ENCODE assay signal across 1 cellular context in the genomic region with DNA sequence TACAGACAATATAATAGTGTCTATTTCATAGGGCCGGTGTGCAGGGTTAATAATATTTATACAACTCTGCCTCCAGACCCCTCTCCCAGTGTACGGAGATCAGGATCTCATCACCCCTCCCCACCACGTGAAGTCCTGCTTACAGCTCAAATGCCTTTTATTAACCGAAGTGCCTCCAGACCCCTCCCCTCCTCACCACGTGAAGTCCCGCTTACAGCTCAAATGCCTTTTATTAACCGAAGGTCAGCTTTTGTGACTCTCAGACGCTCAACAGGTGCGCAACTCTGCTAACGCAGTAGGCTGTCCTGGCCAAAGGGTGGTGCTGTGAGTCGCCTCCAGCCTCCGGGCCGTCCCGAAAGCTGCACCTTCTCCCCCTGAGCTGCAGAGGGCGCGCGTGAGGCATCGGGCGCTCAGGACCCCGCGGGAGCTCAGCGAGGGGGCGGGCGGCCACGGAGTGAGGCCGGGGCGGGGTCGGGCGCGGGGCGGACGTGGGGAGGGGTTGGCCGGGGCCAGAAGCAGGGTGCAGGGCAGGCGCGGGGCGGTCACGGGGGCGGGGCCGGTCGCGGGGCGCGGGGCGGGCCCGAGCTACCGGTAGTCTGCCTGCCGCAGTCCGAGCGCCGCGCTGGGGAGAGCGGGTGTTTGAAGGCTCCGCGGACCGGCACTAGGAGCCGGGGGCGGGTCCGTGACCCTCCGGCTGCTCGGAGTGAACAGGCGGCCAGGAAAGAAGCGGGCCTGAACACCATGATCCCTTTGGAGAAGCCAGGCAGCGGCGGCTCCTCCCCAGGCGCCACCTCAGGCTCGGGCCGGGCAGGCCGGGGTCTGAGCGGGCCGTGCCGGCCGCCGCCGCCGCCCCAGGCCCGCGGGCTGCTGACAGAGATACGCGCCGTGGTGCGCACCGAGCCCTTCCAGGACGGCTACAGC.
TF ChIP-seq lines count a peak whose summit lies in the region.

A gene (plus strand): TSS at position 606 of the 921 bp plus-strand sequence. CDS start 136 bp downstream, at position 742.

TF ChIP-seq in WTC11, 78 proteins besides CTCF, POLR2A, EP300 and RAD21 (continued from another document and continues in another):
- TF ChIP-seq, protein P1, sequence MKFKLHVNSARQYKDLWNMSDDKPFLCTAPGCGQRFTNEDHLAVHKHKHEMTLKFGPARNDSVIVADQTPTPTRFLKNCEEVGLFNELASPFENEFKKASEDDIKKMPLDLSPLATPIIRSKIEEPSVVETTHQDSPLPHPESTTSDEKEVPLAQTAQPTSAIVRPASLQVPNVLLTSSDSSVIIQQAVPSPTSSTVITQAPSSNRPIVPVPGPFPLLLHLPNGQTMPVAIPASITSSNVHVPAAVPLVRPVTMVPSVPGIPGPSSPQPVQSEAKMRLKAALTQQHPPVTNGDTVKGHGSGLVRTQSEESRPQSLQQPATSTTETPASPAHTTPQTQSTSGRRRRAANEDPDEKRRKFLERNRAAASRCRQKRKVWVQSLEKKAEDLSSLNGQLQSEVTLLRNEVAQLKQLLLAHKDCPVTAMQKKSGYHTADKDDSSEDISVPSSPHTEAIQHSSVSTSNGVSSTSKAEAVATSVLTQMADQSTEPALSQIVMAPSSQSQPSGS (CRISPR knock-in tag; IDR thresholded peaks at IDR 0.05; ENCODE audit: borderline replicate concordance, low read depth), result no peak
- no peak for TF ChIP-seq IRF2 (CRISPR knock-in tag; IDR thresholded peaks at IDR 0.05; ENCODE audit: borderline replicate concordance, low read depth)
- TF ChIP-seq, protein P2, sequence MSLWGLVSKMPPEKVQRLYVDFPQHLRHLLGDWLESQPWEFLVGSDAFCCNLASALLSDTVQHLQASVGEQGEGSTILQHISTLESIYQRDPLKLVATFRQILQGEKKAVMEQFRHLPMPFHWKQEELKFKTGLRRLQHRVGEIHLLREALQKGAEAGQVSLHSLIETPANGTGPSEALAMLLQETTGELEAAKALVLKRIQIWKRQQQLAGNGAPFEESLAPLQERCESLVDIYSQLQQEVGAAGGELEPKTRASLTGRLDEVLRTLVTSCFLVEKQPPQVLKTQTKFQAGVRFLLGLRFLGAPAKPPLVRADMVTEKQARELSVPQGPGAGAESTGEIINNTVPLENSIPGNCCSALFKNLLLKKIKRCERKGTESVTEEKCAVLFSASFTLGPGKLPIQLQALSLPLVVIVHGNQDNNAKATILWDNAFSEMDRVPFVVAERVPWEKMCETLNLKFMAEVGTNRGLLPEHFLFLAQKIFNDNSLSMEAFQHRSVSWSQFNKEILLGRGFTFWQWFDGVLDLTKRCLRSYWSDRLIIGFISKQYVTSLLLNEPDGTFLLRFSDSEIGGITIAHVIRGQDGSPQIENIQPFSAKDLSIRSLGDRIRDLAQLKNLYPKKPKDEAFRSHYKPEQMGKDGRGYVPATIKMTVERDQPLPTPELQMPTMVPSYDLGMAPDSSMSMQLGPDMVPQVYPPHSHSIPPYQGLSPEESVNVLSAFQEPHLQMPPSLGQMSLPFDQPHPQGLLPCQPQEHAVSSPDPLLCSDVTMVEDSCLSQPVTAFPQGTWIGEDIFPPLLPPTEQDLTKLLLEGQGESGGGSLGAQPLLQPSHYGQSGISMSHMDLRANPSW (CRISPR knock-in tag; conservative IDR thresholded peaks at IDR 0.05; ENCODE audit: low read depth), result no peak
- TF ChIP-seq, protein P3, sequence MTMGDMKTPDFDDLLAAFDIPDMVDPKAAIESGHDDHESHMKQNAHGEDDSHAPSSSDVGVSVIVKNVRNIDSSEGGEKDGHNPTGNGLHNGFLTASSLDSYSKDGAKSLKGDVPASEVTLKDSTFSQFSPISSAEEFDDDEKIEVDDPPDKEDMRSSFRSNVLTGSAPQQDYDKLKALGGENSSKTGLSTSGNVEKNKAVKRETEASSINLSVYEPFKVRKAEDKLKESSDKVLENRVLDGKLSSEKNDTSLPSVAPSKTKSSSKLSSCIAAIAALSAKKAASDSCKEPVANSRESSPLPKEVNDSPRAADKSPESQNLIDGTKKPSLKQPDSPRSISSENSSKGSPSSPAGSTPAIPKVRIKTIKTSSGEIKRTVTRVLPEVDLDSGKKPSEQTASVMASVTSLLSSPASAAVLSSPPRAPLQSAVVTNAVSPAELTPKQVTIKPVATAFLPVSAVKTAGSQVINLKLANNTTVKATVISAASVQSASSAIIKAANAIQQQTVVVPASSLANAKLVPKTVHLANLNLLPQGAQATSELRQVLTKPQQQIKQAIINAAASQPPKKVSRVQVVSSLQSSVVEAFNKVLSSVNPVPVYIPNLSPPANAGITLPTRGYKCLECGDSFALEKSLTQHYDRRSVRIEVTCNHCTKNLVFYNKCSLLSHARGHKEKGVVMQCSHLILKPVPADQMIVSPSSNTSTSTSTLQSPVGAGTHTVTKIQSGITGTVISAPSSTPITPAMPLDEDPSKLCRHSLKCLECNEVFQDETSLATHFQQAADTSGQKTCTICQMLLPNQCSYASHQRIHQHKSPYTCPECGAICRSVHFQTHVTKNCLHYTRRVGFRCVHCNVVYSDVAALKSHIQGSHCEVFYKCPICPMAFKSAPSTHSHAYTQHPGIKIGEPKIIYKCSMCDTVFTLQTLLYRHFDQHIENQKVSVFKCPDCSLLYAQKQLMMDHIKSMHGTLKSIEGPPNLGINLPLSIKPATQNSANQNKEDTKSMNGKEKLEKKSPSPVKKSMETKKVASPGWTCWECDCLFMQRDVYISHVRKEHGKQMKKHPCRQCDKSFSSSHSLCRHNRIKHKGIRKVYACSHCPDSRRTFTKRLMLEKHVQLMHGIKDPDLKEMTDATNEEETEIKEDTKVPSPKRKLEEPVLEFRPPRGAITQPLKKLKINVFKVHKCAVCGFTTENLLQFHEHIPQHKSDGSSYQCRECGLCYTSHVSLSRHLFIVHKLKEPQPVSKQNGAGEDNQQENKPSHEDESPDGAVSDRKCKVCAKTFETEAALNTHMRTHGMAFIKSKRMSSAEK (CRISPR knock-in tag; IDR thresholded peaks at IDR 0.05; ENCODE audit: borderline replicate concordance), result no peak
- no peak for TF ChIP-seq ZNF396 (CRISPR knock-in tag; IDR thresholded peaks at IDR 0.05; ENCODE audit: borderline replicate concordance)
- peak; percentile 68; the same call in 1 of the 2 replicates for TF ChIP-seq TEAD1 (CRISPR knock-in tag; IDR thresholded peaks at IDR 0.05)
- no peak for TF ChIP-seq ELF4 (CRISPR knock-in tag; IDR thresholded peaks at IDR 0.05; ENCODE audit: low read depth)
- TF ChIP-seq, protein P4, sequence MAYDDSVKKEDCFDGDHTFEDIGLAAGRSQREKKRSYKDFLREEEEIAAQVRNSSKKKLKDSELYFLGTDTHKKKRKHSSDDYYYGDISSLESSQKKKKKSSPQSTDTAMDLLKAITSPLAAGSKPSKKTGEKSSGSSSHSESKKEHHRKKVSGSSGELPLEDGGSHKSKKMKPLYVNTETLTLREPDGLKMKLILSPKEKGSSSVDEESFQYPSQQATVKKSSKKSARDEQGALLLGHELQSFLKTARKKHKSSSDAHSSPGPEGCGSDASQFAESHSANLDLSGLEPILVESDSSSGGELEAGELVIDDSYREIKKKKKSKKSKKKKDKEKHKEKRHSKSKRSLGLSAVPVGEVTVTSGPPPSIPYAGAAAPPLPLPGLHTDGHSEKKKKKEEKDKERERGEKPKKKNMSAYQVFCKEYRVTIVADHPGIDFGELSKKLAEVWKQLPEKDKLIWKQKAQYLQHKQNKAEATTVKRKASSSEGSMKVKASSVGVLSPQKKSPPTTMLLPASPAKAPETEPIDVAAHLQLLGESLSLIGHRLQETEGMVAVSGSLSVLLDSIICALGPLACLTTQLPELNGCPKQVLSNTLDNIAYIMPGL (CRISPR knock-in tag; IDR thresholded peaks at IDR 0.05), result peak; percentile 24; the same call in 1 of the 2 replicates
- 0 out of 2 replicates have a peak, but pooled peaks have one; percentile 29 for TF ChIP-seq MYBL2 (CRISPR knock-in tag; IDR thresholded peaks at IDR 0.05)
- TF ChIP-seq ETV6 (CRISPR knock-in tag; IDR thresholded peaks at IDR 0.05), result no peak
- 0 out of 2 replicates have a peak, but pooled peaks have one; percentile 16 for TF ChIP-seq CBFB (CRISPR knock-in tag; IDR thresholded peaks at IDR 0.05; ENCODE audit: low read depth)
- TF ChIP-seq ZBTB21 (CRISPR knock-in tag; IDR thresholded peaks at IDR 0.05; ENCODE audit: borderline replicate concordance), result no peak
- TF ChIP-seq, protein P5, sequence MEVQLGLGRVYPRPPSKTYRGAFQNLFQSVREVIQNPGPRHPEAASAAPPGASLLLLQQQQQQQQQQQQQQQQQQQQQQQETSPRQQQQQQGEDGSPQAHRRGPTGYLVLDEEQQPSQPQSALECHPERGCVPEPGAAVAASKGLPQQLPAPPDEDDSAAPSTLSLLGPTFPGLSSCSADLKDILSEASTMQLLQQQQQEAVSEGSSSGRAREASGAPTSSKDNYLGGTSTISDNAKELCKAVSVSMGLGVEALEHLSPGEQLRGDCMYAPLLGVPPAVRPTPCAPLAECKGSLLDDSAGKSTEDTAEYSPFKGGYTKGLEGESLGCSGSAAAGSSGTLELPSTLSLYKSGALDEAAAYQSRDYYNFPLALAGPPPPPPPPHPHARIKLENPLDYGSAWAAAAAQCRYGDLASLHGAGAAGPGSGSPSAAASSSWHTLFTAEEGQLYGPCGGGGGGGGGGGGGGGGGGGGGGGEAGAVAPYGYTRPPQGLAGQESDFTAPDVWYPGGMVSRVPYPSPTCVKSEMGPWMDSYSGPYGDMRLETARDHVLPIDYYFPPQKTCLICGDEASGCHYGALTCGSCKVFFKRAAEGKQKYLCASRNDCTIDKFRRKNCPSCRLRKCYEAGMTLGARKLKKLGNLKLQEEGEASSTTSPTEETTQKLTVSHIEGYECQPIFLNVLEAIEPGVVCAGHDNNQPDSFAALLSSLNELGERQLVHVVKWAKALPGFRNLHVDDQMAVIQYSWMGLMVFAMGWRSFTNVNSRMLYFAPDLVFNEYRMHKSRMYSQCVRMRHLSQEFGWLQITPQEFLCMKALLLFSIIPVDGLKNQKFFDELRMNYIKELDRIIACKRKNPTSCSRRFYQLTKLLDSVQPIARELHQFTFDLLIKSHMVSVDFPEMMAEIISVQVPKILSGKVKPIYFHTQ (CRISPR knock-in tag; IDR thresholded peaks at IDR 0.05), result no peak
- TF ChIP-seq, protein P6, sequence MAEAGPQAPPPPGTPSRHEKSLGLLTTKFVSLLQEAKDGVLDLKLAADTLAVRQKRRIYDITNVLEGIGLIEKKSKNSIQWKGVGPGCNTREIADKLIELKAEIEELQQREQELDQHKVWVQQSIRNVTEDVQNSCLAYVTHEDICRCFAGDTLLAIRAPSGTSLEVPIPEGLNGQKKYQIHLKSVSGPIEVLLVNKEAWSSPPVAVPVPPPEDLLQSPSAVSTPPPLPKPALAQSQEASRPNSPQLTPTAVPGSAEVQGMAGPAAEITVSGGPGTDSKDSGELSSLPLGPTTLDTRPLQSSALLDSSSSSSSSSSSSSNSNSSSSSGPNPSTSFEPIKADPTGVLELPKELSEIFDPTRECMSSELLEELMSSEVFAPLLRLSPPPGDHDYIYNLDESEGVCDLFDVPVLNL (CRISPR knock-in tag; IDR thresholded peaks at IDR 0.05; ENCODE audit: borderline replicate concordance, low read depth), result no peak
- TF ChIP-seq, protein P7, sequence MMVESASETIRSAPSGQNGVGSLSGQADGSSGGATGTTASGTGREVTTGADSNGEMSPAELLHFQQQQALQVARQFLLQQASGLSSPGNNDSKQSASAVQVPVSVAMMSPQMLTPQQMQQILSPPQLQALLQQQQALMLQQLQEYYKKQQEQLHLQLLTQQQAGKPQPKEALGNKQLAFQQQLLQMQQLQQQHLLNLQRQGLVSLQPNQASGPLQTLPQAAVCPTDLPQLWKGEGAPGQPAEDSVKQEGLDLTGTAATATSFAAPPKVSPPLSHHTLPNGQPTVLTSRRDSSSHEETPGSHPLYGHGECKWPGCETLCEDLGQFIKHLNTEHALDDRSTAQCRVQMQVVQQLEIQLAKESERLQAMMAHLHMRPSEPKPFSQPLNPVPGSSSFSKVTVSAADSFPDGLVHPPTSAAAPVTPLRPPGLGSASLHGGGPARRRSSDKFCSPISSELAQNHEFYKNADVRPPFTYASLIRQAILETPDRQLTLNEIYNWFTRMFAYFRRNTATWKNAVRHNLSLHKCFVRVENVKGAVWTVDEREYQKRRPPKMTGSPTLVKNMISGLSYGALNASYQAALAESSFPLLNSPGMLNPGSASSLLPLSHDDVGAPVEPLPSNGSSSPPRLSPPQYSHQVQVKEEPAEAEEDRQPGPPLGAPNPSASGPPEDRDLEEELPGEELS (CRISPR knock-in tag; IDR thresholded peaks at IDR 0.05), result no peak
- TF ChIP-seq, protein P8, sequence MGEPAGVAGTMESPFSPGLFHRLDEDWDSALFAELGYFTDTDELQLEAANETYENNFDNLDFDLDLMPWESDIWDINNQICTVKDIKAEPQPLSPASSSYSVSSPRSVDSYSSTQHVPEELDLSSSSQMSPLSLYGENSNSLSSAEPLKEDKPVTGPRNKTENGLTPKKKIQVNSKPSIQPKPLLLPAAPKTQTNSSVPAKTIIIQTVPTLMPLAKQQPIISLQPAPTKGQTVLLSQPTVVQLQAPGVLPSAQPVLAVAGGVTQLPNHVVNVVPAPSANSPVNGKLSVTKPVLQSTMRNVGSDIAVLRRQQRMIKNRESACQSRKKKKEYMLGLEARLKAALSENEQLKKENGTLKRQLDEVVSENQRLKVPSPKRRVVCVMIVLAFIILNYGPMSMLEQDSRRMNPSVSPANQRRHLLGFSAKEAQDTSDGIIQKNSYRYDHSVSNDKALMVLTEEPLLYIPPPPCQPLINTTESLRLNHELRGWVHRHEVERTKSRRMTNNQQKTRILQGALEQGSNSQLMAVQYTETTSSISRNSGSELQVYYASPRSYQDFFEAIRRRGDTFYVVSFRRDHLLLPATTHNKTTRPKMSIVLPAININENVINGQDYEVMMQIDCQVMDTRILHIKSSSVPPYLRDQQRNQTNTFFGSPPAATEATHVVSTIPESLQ (CRISPR knock-in tag; IDR thresholded peaks at IDR 0.05), result no peak
- no peak for TF ChIP-seq MXD4 (CRISPR knock-in tag; IDR thresholded peaks at IDR 0.05; ENCODE audit: borderline replicate concordance)
- TF ChIP-seq NR1H2 (CRISPR knock-in tag; IDR thresholded peaks at IDR 0.05), result no peak
- TF ChIP-seq, protein P9, sequence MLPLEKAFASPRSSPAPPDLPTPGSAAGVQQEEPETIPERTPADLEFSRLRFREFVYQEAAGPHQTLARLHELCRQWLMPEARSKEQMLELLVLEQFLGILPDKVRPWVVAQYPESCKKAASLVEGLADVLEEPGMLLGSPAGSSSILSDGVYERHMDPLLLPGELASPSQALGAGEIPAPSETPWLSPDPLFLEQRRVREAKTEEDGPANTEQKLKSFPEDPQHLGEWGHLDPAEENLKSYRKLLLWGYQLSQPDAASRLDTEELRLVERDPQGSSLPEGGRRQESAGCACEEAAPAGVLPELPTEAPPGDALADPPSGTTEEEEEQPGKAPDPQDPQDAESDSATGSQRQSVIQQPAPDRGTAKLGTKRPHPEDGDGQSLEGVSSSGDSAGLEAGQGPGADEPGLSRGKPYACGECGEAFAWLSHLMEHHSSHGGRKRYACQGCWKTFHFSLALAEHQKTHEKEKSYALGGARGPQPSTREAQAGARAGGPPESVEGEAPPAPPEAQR (CRISPR knock-in tag; IDR thresholded peaks at IDR 0.05), result no peak
- TF ChIP-seq ZNF423 (CRISPR knock-in tag; IDR thresholded peaks at IDR 0.05), result no peak
- TF ChIP-seq, protein P10, sequence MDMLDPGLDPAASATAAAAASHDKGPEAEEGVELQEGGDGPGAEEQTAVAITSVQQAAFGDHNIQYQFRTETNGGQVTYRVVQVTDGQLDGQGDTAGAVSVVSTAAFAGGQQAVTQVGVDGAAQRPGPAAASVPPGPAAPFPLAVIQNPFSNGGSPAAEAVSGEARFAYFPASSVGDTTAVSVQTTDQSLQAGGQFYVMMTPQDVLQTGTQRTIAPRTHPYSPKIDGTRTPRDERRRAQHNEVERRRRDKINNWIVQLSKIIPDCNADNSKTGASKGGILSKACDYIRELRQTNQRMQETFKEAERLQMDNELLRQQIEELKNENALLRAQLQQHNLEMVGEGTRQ (CRISPR knock-in tag; IDR thresholded peaks at IDR 0.05), result peak; percentile 64
- TF ChIP-seq, protein P11, sequence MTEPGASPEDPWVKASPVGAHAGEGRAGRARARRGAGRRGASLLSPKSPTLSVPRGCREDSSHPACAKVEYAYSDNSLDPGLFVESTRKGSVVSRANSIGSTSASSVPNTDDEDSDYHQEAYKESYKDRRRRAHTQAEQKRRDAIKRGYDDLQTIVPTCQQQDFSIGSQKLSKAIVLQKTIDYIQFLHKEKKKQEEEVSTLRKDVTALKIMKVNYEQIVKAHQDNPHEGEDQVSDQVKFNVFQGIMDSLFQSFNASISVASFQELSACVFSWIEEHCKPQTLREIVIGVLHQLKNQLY (CRISPR knock-in tag; IDR thresholded peaks at IDR 0.05), result no peak
- TF ChIP-seq FOXP1 (CRISPR knock-in tag; IDR thresholded peaks at IDR 0.05; ENCODE audit: borderline replicate concordance), result no peak; the same call in 1 of the 2 replicates
